8 cellular contexts compared by ENCODE assay signal in the genomic region with DNA sequence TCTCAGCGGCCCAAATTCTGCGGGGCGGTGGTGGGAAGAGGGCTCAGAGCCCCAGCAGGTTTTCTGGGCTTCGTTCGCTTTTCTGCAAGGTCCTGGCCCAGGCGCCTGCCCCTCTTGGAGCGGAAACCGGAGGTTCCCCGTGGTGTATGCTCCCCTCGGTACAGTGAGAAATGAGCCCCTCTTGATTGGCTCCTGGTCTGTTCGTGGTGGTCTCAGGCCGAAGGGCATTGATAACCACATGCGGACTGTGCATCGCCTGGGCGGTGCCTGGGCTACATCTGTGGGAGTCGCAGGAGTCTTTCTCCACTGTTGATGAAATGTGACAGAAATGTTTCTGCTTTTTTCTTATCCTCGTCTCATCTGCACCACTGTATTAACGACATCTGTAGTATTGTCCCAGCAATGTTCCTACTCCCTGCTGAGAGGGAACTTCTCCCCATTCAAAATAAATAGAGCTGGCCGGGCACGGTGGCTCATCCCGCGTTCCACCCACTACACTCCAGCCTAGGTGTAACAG. TPM values are rescaled to one million over a fixed set of nuclear protein-coding genes. Genes with fewer than 3 reads are reported as not detected.
DNase-seq lines count a peak whose midpoint lies in the region; TF ChIP-seq lines count a peak whose summit lies in the region.

No MANE protein-coding gene starts in this region.

- H3K27ac ChIP-seq in SJCRH30 = peak overlapping the region; percentile 27; the same call in 1 of the 2 replicates
- H3K27ac ChIP-seq in esophagus (ENCODE audit: low read depth in 2 of 2, low read length in 1 of 2) = peak overlapping the region; percentile 85 to 97

- H3K36me3 ChIP-seq in SJCRH30 (no peaks in the 10 kb centered on the region), esophagus (ENCODE audit: control insufficient read depth in 2 of 2, insufficient read depth in 2 of 2, low read length in 1 of 2) (peaks cover 0 to 11% of the 10 kb centered on the region in 2 donors)

- DNase-seq in T-helper 1 cell (no peak), SJCRH30 (no peak), progenitor cell of endocrine pancreas (ENCODE audit: low spot score, unreplicated experiment) (no peak), cerebellar nuclear complex (lab: John Stamatoyannopoulos, UW) (no peak), NCI-H2107 (lab: John Stamatoyannopoulos, UW) (no peak), amygdala (lab: John Stamatoyannopoulos, UW) (no peak)

- WGBS in esophagus, 2 donors = 9 to 11% methylated on average over 19 to 22 of the region's 22 CpGs

- no peak for TF ChIP-seq CTCF in progenitor cell of endocrine pancreas (IDR thresholded peaks at IDR 0.05; ENCODE audit: unreplicated experiment)

- no peaks in the 10 kb centered on the region for H3K9me3 Mint-ChIP-seq in T-helper 1 cell treated with Interleukin-12 subunit alpha and Interleukin-12 subunit beta and Interleukin-4 antibody, amounts not matched to agents 30 μg/mL and 1 μg/mL, for 36 hours
- no peaks in the 10 kb centered on the region for H3K9me3 Mint-ChIP-seq in progenitor cell of endocrine pancreas (ENCODE audit: low read depth)

- no peaks in the 10 kb centered on the region for H3K9me3 ChIP-seq in SJCRH30 (replicated peaks)
- H3K9me3 ChIP-seq in esophagus (ENCODE audit: control insufficient read depth in 2 of 2, insufficient read depth in 1 of 2, low read depth in 1 of 2, low read length in 1 of 2) = no peaks in the 10 kb centered on the region

- peak overlapping the region; percentile 77 for H3K4me3 ChIP-seq in SJCRH30
- peak overlapping the region; percentile 71 to 78 for H3K4me3 ChIP-seq in esophagus (ENCODE audit: low read depth in 1 of 2, low read length in 2 of 2)

- H3K4me1 ChIP-seq in SJCRH30 (peaks cover 24% of the 10 kb centered on the region), esophagus (ENCODE audit: control insufficient read depth in 2 of 2, insufficient read depth in 2 of 2, low read length in 1 of 2) (peaks cover 0 to 28% of the 10 kb centered on the region in 2 donors)

- H3K27ac Mint-ChIP-seq in T-helper 1 cell treated with Interleukin-12 subunit alpha and Interleukin-12 subunit beta and Interleukin-4 antibody, amounts not matched to agents 30 μg/mL and 1 μg/mL, for 36 hours = peak overlapping the region; percentile 87
- peak overlapping the region; percentile 88 for H3K27ac Mint-ChIP-seq in progenitor cell of endocrine pancreas

- H3K27me3 Mint-ChIP-seq in T-helper 1 cell treated with Interleukin-12 subunit alpha and Interleukin-12 subunit beta and Interleukin-4 antibody, amounts not matched to agents 30 μg/mL and 1 μg/mL, for 36 hours (ENCODE audit: low read depth) = no peaks in the 10 kb centered on the region
- H3K27me3 Mint-ChIP-seq in progenitor cell of endocrine pancreas = peaks cover 15% of the 10 kb centered on the region

- H3K27me3 ChIP-seq in SJCRH30 (no peaks in the 10 kb centered on the region), esophagus (ENCODE audit: control insufficient read depth in 1 of 2, insufficient read depth in 2 of 2, low read length in 2 of 2) (no peaks in the 10 kb centered on the region)

- peaks cover 28% of the 10 kb centered on the region for H3K4me1 Mint-ChIP-seq in T-helper 1 cell treated with Interleukin-12 subunit alpha and Interleukin-12 subunit beta and Interleukin-4 antibody, amounts not matched to agents 30 μg/mL and 1 μg/mL, for 36 hours (ENCODE audit: low read depth)
- H3K4me1 Mint-ChIP-seq in progenitor cell of endocrine pancreas (ENCODE audit: low read depth) = peaks cover 11% of the 10 kb centered on the region

- H3K4me3 Mint-ChIP-seq in T-helper 1 cell treated with Interleukin-12 subunit alpha and Interleukin-12 subunit beta and Interleukin-4 antibody, amounts not matched to agents 30 μg/mL and 1 μg/mL, for 36 hours = peak overlapping the region; percentile 86
- peak overlapping the region; percentile 81 for H3K4me3 Mint-ChIP-seq in progenitor cell of endocrine pancreas (ENCODE audit: low read depth)

- peaks cover 15% of the 10 kb centered on the region for H3K36me3 Mint-ChIP-seq in T-helper 1 cell treated with Interleukin-12 subunit alpha and Interleukin-12 subunit beta and Interleukin-4 antibody, amounts not matched to agents 30 μg/mL and 1 μg/mL, for 36 hours (ENCODE audit: low read depth)
- peaks cover 1% of the 10 kb centered on the region for H3K36me3 Mint-ChIP-seq in progenitor cell of endocrine pancreas (ENCODE audit: insufficient read depth)

RNA-seq across cellular contexts. Expression of a gene that starts 0.7 kb away (rescaled TPM):
- 38.4 and 42.6 TPM in 2 replicates for total RNA-seq in SJCRH30 (2014; rRNA removed; shearing (Covaris generic))
- polyA plus RNA-seq in esophagus = 10 to 100 TPM; 28.5 to 42.3 TPM
- 56.1 and 57.7 TPM in 2 replicates for total RNA-seq in progenitor cell of endocrine pancreas

RNA-seq across cellular contexts. Expression of a gene that starts 10.2 kb away (rescaled TPM):
- 12.6 and 13.8 TPM in 2 replicates for total RNA-seq in SJCRH30 (2014; rRNA removed; shearing (Covaris generic))
- 1 to 10 TPM; 2.9 to 3.8 TPM for polyA plus RNA-seq in esophagus
- total RNA-seq in progenitor cell of endocrine pancreas = 0.57 and 1.5 TPM in 2 replicates

RNA-seq across cellular contexts. Expression of a gene that starts 17.1 kb away (rescaled TPM):
- total RNA-seq in SJCRH30 (2014; rRNA removed; shearing (Covaris generic)) = 69.7 and 71.0 TPM in 2 replicates
- 1 to 10 TPM; 7.5 to 9.0 TPM for polyA plus RNA-seq in esophagus
- total RNA-seq in progenitor cell of endocrine pancreas = 15.1 and 15.3 TPM in 2 replicates

RNA-seq across cellular contexts. Expression of a gene that starts 27.1 kb away (rescaled TPM):
- total RNA-seq in SJCRH30 (2014; rRNA removed; shearing (Covaris generic)) = 12.6 and 13.4 TPM in 2 replicates
- 100 to 1,000 TPM in 1 of 2 donors, 10 to 100 TPM in 1; 90.4 to 129 TPM for polyA plus RNA-seq in esophagus
- 39.2 and 48.5 TPM in 2 replicates for total RNA-seq in progenitor cell of endocrine pancreas

RNA-seq across cellular contexts. Expression of a gene that starts 33.6 kb away (rescaled TPM):
- total RNA-seq in SJCRH30 (2014; rRNA removed; shearing (Covaris generic)) = 1.9 and 2.0 TPM in 2 replicates
- 1 to 10 TPM; 1.5 to 1.6 TPM for polyA plus RNA-seq in esophagus
- 0.19 and 0.51 TPM in 2 replicates for total RNA-seq in progenitor cell of endocrine pancreas
